ENCODE assay signal across 10 cellular contexts in genomic region chr7:142969183-142969582, GRCh38. TPM values are rescaled to one million over a fixed set of nuclear protein-coding genes. Genes with fewer than 3 reads are reported as not detected.
"Had no signal": no experiment of that assay in that cellular context is flagged by ENCODE, and none has a peak within 500 bp of the region (broad histone marks: within the 10 kb centered on the region; RNA-seq: fewer than 3 reads in every experiment).

No MANE protein-coding gene starts in this region.

- H3K36me3 ChIP-seq: HAP-1 had no signal

- ATAC-seq: HCT116 had no signal

- H3K4me3 ChIP-seq: GM23248, HAP-1 had no signal

- H3K9me3 ChIP-seq: HAP-1 had no signal

- H3K27ac ChIP-seq: GM23248 had no signal

- DNase-seq: GM23248, GOT3, H7, HFFc6, KBM-7 had no signal

- H3K4me1 ChIP-seq: HAP-1 had no signal

RNA-seq across cellular contexts. Expression of gene KEL, which starts 7.0 kb away (rescaled TPM):
- total RNA-seq: GM23248, HFFc6 had no signal
- polyA plus RNA-seq: GM23248, IgD-negative memory B cell had no signal

RNA-seq across cellular contexts. Expression of gene LLCFC1, which starts 29.9 kb away (rescaled TPM):
- total RNA-seq: GM23248, H4, H7, HFFc6, HT-29 had no signal
- polyA plus RNA-seq: GM23248, IgD-negative memory B cell had no signal

RNA-seq across cellular contexts. Expression of gene TRPV5, which starts 35.6 kb away (rescaled TPM):
- total RNA-seq: GM23248, H4, H7, HFFc6, HT-29 had no signal
- polyA plus RNA-seq: GM23248, IgD-negative memory B cell had no signal

RNA-seq across cellular contexts. Expression of gene OR9A2, which starts 57.7 kb away (rescaled TPM):
- total RNA-seq: GM23248, H4, H7, HFFc6, HT-29 had no signal
- polyA plus RNA-seq: GM23248, IgD-negative memory B cell had no signal
